In genomic region chr5:110542949-110543348, GRCh38 we compare ENCODE assay signal across 24 cellular contexts.
"Had no signal": no experiment of that assay in that cellular context is flagged by ENCODE, and none has a peak within 500 bp of the region (broad histone marks: within the 10 kb centered on the region; RNA-seq: fewer than 3 reads in every experiment).

No MANE protein-coding gene starts in this region.

- H3K36me3 ChIP-seq: SJSA1 had no signal

- H3K4me3 ChIP-seq: SJSA1, SK-N-MC had no signal

- ATAC-seq: HepG2 had no signal

- H3K27ac ChIP-seq: KMS-11, SJSA1, SK-N-MC had no signal

- DNase-seq: IMR-90, Kasumi-1, MM.1S, NCI-H1092 treated with DMSO at 0.1 percent for 48 hours, NCI-H1417, NCI-H1436 treated with DMSO at 0.1 percent for 48 hours, NCI-H1694, NCI-H187 treated with DMSO at 0.1 percent for 48 hours, NCI-H2029 treated with DMSO at 0.1 percent for 48 hours, NCI-H2171 treated with DMSO at 0.1 percent for 48 hours, NCI-H345, NCI-H446 treated with DMSO at 0.1 percent for 48 hours, NCI-H524, NCI-H526 treated with DMSO at 0.1 percent for 48 hours, NCI-H748 treated with DMSO at 0.1 percent for 48 hours, Right ventricle myocardium superior, RPMI8226, SIG-M5, T-helper 1 cell had no signal

- H3K9ac ChIP-seq: KMS-11 had no signal

- H3K27me3 ChIP-seq: SJSA1 had no signal

- H3K9me3 ChIP-seq: SJSA1 had no signal

- H3K4me2 ChIP-seq: KMS-11 had no signal

- FAIRE-seq: HepG2, RCC 7860 had no signal

- H3K4me1 ChIP-seq: SJSA1 had no signal
